In genomic region chr10:110840225-110840922, GRCh38 we compare ENCODE assay signal across 2 cellular contexts.
TF ChIP-seq lines count a peak whose summit lies in the region.

No MANE protein-coding gene starts in this region.

TF ChIP-seq in GM23338, 12 proteins besides CTCF, POLR2A, EP300 and RAD21 (continued from another document):
- TF ChIP-seq ETS1 (IDR thresholded peaks at IDR 0.05) (no peak), NANOG (IDR thresholded peaks at IDR 0.05; ENCODE audit: borderline replicate concordance) (no peak), EZH2 (IDR thresholded peaks at IDR 0.05; ENCODE audit: low read depth, unreplicated experiment) (no peak), POLR2AphosphoS5 (IDR thresholded peaks at IDR 0.05; ENCODE audit: low read depth) (no peak), REST (IDR thresholded peaks at IDR 0.05; ENCODE audit: unreplicated experiment) (no peak), ZNF114 (CRISPR knock-in tag; IDR thresholded peaks at IDR 0.05) (no peak)

TF ChIP-seq in HepG2, 621 proteins besides CTCF, POLR2A, EP300 and RAD21 (continued from another document and continues in another):
- TF ChIP-seq TFAP4 (IDR thresholded peaks at IDR 0.05; ENCODE audit: borderline replicate concordance, low read depth) (peak; percentile 48; the same call in 1 of the 2 replicates), HIC2 (CRISPR knock-in tag; IDR thresholded peaks at IDR 0.05; ENCODE audit: low read depth) (peak; percentile 63; the same call in 1 of the 2 replicates), ATM (IDR thresholded peaks at IDR 0.05; ENCODE audit: borderline replicate concordance) (no peak), ZNF792 (CRISPR knock-in tag; IDR thresholded peaks at IDR 0.05) (0 out of 2 replicates have a peak, but pooled peaks have one; percentile 14), ZSCAN29 (CRISPR knock-in tag; conservative IDR thresholded peaks at IDR 0.05) (0 out of 2 replicates have a peak, but pooled peaks have one; percentile 58), ZNF780A (CRISPR knock-in tag; IDR thresholded peaks at IDR 0.05) (no peak), MAFG (CRISPR knock-in tag; IDR thresholded peaks at IDR 0.05) (no peak), ZNF720 (CRISPR knock-in tag; IDR thresholded peaks at IDR 0.05) (no peak), MLX (CRISPR knock-in tag; IDR thresholded peaks at IDR 0.05) (no peak), ETV6 (CRISPR knock-in tag; conservative IDR thresholded peaks at IDR 0.05) (no peak), NR3C1 (CRISPR knock-in tag; IDR thresholded peaks at IDR 0.05) (no peak), ZNF766 (CRISPR knock-in tag; IDR thresholded peaks at IDR 0.05; ENCODE audit: borderline replicate concordance) (0 out of 2 replicates have a peak, but pooled peaks have one; percentile 39), SNAPC4 (CRISPR knock-in tag; IDR thresholded peaks at IDR 0.05) (no peak), ZNF777 (CRISPR knock-in tag; IDR thresholded peaks at IDR 0.05) (no peak), RFX1 (IDR thresholded peaks at IDR 0.05) (no peak), KLF11 (CRISPR knock-in tag; IDR thresholded peaks at IDR 0.05) (no peak), ETS1 (CRISPR knock-in tag; IDR thresholded peaks at IDR 0.05) (no peak), ZNF264 (CRISPR knock-in tag; IDR thresholded peaks at IDR 0.05) (peak; percentile 84; the same call in 1 of the 2 replicates), TMF1 (CRISPR knock-in tag; IDR thresholded peaks at IDR 0.05; ENCODE audit: low read depth) (0 out of 2 replicates have a peak, but pooled peaks have one; percentile 39), SNAPC5 (CRISPR knock-in tag; IDR thresholded peaks at IDR 0.05; ENCODE audit: borderline replicate concordance) (no peak), SUZ12 (IDR thresholded peaks at IDR 0.05; ENCODE audit: low read depth, low read length) (no peak), FOXJ3 (CRISPR knock-in tag; IDR thresholded peaks at IDR 0.05; ENCODE audit: borderline replicate concordance) (peak; percentile 66; the same call in 1 of the 2 replicates), MED8 (CRISPR knock-in tag; IDR thresholded peaks at IDR 0.05; ENCODE audit: insufficient replicate concordance) (no peak), SMARCC2 (IDR thresholded peaks at IDR 0.05) (no peak), U2AF1 (optimal IDR thresholded peaks at IDR 0.05; ENCODE audit: low read depth, low read length) (no peak), ZNF235 (CRISPR knock-in tag; IDR thresholded peaks at IDR 0.05; ENCODE audit: borderline replicate concordance) (no peak), ATF1 (CRISPR knock-in tag; IDR thresholded peaks at IDR 0.05) (no peak), ZNF180 (CRISPR knock-in tag; IDR thresholded peaks at IDR 0.05; ENCODE audit: borderline replicate concordance, low read depth) (no peak), ZNF672 (CRISPR knock-in tag; IDR thresholded peaks at IDR 0.05) (no peak), USF2 (IDR thresholded peaks at IDR 0.05; ENCODE audit: low read depth, low read length) (no peak), USF2 (CRISPR knock-in tag; IDR thresholded peaks at IDR 0.05; ENCODE audit: borderline replicate concordance) (no peak), ZMYM2 (CRISPR knock-in tag; IDR thresholded peaks at IDR 0.05) (no peak), ASH2L (IDR thresholded peaks at IDR 0.05; ENCODE audit: insufficient read length, low read depth, low read length) (no peak), POLR2G (IDR thresholded peaks at IDR 0.05; ENCODE audit: low read depth, low read length) (no peak), ZNF33B (CRISPR knock-in tag; IDR thresholded peaks at IDR 0.05) (no peak), NR2F1 (CRISPR knock-in tag; IDR thresholded peaks at IDR 0.05) (no peak), NRL (CRISPR knock-in tag; IDR thresholded peaks at IDR 0.05; ENCODE audit: borderline replicate concordance) (no peak; the same call in 1 of the 2 replicates), MAZ (IDR thresholded peaks at IDR 0.05; ENCODE audit: borderline replicate concordance, low read depth, low read length) (no peak), MAZ (CRISPR knock-in tag; IDR thresholded peaks at IDR 0.05; ENCODE audit: low read depth) (peak; percentile 50; the same call in 1 of the 2 replicates), BCL3 (CRISPR knock-in tag; IDR thresholded peaks at IDR 0.05) (no peak), ZSCAN21 (CRISPR knock-in tag; IDR thresholded peaks at IDR 0.05; ENCODE audit: borderline replicate concordance) (no peak), ATF7 (IDR thresholded peaks at IDR 0.05) (no peak), ATF7 (CRISPR knock-in tag; IDR thresholded peaks at IDR 0.05) (no peak), CSRNP2 (CRISPR knock-in tag; conservative IDR thresholded peaks at IDR 0.05; ENCODE audit: low read depth) (no peak), ZFP36 (IDR thresholded peaks at IDR 0.05; ENCODE audit: borderline replicate concordance, low read depth, low read length, partially characterized antibody) (no peak), E2F2 (CRISPR knock-in tag; IDR thresholded peaks at IDR 0.05; ENCODE audit: borderline replicate concordance) (no peak), NFIC (IDR thresholded peaks at IDR 0.05; ENCODE audit: low read length) (peak; percentile 64), ZMAT3 (CRISPR knock-in tag; conservative IDR thresholded peaks at IDR 0.05) (no peak), E2F1 (CRISPR knock-in tag; IDR thresholded peaks at IDR 0.05) (no peak)
